ENCODE assay signal across 8 cellular contexts in genomic region chr15:65611888-65612615, GRCh38. TPM values are rescaled to one million over a fixed set of nuclear protein-coding genes. Genes with fewer than 3 reads are reported as not detected.
DNase-seq lines count a peak whose midpoint lies in the region; ATAC-seq and TF ChIP-seq lines count a peak whose summit lies in the region.

No MANE protein-coding gene starts in this region.

- peak overlapping the region; percentile 99 for H3K27ac Mint-ChIP-seq in type B pancreatic cell

- H3K4me3 ChIP-seq in liver (ENCODE audit: low read depth in 1 of 3, low read length in 3 of 3), result peak overlapping the region; percentile 78 to 94 (median 86)

- H3K27ac ChIP-seq in angular gyrus (ENCODE audit: low read depth, low read length) (peak overlapping the region; percentile 86), liver (ENCODE audit: low read depth in 1 of 2, low read length in 2 of 2) (peak overlapping the region; percentile 91 to 95)

- 86% methylated on average over 5 of the region's 5 CpGs for WGBS in liver

- peaks cover 6 to 31% (median 16%) of the 10 kb centered on the region in 4 donors for H3K4me1 ChIP-seq in liver (ENCODE audit: control insufficient read depth in 4 of 4, insufficient read depth in 4 of 4, low read length in 3 of 4)

- no peaks in the 10 kb centered on the region for H3K27me3 Mint-ChIP-seq in activated T-cell treated with anti-CD3 and anti-CD28 coated beads, Interleukin-2, amount 50 U/mL, for 4 hours (ENCODE audit: low read depth)
- no peaks in the 10 kb centered on the region for H3K27me3 Mint-ChIP-seq in type B pancreatic cell

- no peak for DNase-seq in activated T-cell treated with anti-CD3 and anti-CD28 coated beads, Interleukin-2, amount 50 U/mL, for 4 hours
- DNase-seq in activated T-cell treated with anti-CD3 and anti-CD28 coated beads for 4 hours (no peak), type B pancreatic cell (ENCODE audit: extremely low spot score, unreplicated experiment) (no peak), NCI-H524 (lab: John Stamatoyannopoulos, UW) (no peak), NCI-H1048 (lab: John Stamatoyannopoulos, UW) (no peak)

- TF ChIP-seq CTCF in liver (IDR thresholded peaks at IDR 0.05; ENCODE audit: low read depth, low read length, missing input control), result no peak
- no peak for TF ChIP-seq CTCF in type B pancreatic cell (conservative IDR thresholded peaks at IDR 0.05)

- no peaks in the 10 kb centered on the region for H3K27me3 ChIP-seq in liver (ENCODE audit: control insufficient read depth in 4 of 4, insufficient read depth in 4 of 4, low read length in 3 of 4)

- ATAC-seq in activated T-cell treated with anti-CD3 and anti-CD28 coated beads, Interleukin-2, amount 50 U/mL, for 4 hours, result no peak
- ATAC-seq in GM18520 (IDR thresholded peaks at IDR 0.05; ENCODE audit: unreplicated experiment), result no peak

- H3K36me3 ChIP-seq in liver (ENCODE audit: control insufficient read depth in 4 of 4, insufficient read depth in 3 of 4, low read depth in 1 of 4, low read length in 3 of 4), result peaks cover 0 to 2% (median 0%) of the 10 kb centered on the region in 4 donors

- no peaks in the 10 kb centered on the region for H3K9me3 Mint-ChIP-seq in activated T-cell treated with anti-CD3 and anti-CD28 coated beads, Interleukin-2, amount 50 U/mL, for 4 hours
- H3K9me3 Mint-ChIP-seq in type B pancreatic cell, result no peaks in the 10 kb centered on the region

- no peak for TF ChIP-seq RAD21 in liver (IDR thresholded peaks at IDR 0.05)

- H3K9ac ChIP-seq in liver (ENCODE audit: low read depth in 1 of 2, low read length in 2 of 2), result peak overlapping the region; percentile 91 to 92

- peak overlapping the region; percentile 91 for H3K4me3 Mint-ChIP-seq in activated T-cell treated with anti-CD3 and anti-CD28 coated beads, Interleukin-2, amount 50 U/mL, for 4 hours
- peak overlapping the region; percentile 99 for H3K4me3 Mint-ChIP-seq in type B pancreatic cell

- H3K4me1 Mint-ChIP-seq in activated T-cell treated with anti-CD3 and anti-CD28 coated beads, Interleukin-2, amount 50 U/mL, for 4 hours (ENCODE audit: low read depth), result peaks cover 26% of the 10 kb centered on the region
- peaks cover 14% of the 10 kb centered on the region for H3K4me1 Mint-ChIP-seq in type B pancreatic cell (ENCODE audit: unreplicated experiment)

- H3K9me3 ChIP-seq in liver (ENCODE audit: control insufficient read depth in 4 of 4, low read length in 3 of 4), result no peaks in the 10 kb centered on the region

- H3K36me3 Mint-ChIP-seq in activated T-cell treated with anti-CD3 and anti-CD28 coated beads, Interleukin-2, amount 50 U/mL, for 4 hours (ENCODE audit: insufficient read depth), result peaks cover 3% of the 10 kb centered on the region
- H3K36me3 Mint-ChIP-seq in type B pancreatic cell, result no peaks in the 10 kb centered on the region

TF ChIP-seq in liver, 16 proteins besides CTCF, POLR2A, EP300 and RAD21:
- TF ChIP-seq EGR1 (IDR thresholded peaks at IDR 0.05; ENCODE audit: low read depth in 2 of 2), result no peak
- no peak for TF ChIP-seq ATF3 (IDR thresholded peaks at IDR 0.05)
- TF ChIP-seq REST (IDR thresholded peaks at IDR 0.05), result no peak
- TF ChIP-seq HNF4A (conservative IDR thresholded peaks at IDR 0.05), result no peak
- no peak for TF ChIP-seq SP1 (IDR thresholded peaks at IDR 0.05)
- TF ChIP-seq JUND (IDR thresholded peaks at IDR 0.05), result no peak
- TF ChIP-seq FOXA2 (IDR thresholded peaks at IDR 0.05), result no peak
- TF ChIP-seq TAF1 (conservative IDR thresholded peaks at IDR 0.05), result no peak
- TF ChIP-seq RXRA (IDR thresholded peaks at IDR 0.05), result no peak
- TF ChIP-seq YY1 (IDR thresholded peaks at IDR 0.05), result no peak
- no peak for TF ChIP-seq FOXA1 (IDR thresholded peaks at IDR 0.05)
- TF ChIP-seq ZBTB33 (IDR thresholded peaks at IDR 0.05), result no peak
- no peak for TF ChIP-seq NR2F2 (IDR thresholded peaks at IDR 0.05)
- no peak for TF ChIP-seq GABPA (IDR thresholded peaks at IDR 0.05 in 1 of 2, conservative IDR thresholded peaks at IDR 0.05 in 1 of 2)

RNA-seq across cellular contexts. Expression of gene INTS14, which starts 1.1 kb away (rescaled TPM):
- 10 to 100 TPM; 58.1 to 65.6 (median 64.4) TPM for total RNA-seq in activated T-cell treated with anti-CD3 and anti-CD28 coated beads, Interleukin-2, amount 50 U/mL, for 4 hours
- total RNA-seq in liver (10 to 100 TPM; 16.8 to 26.4 TPM), type B pancreatic cell (ENCODE audit: low replicate concordance) (43.9 and 49.3 TPM in 2 replicates)
- polyA plus RNA-seq in liver, result 10 to 100 TPM; 12.0 to 15.2 TPM

RNA-seq across cellular contexts. Expression of gene SLC24A1, which starts 9.7 kb away (rescaled TPM):
- 1 to 10 TPM; 3.2 to 3.4 (median 3.3) TPM for total RNA-seq in activated T-cell treated with anti-CD3 and anti-CD28 coated beads, Interleukin-2, amount 50 U/mL, for 4 hours
- total RNA-seq in liver (1 to 10 TPM; 1.8 to 2.6 TPM), type B pancreatic cell (ENCODE audit: low replicate concordance) (9.8 and 15.8 TPM in 2 replicates)
- polyA plus RNA-seq in liver, result 1 to 10 TPM; 1.8 to 3.3 TPM
